In the genomic region with DNA sequence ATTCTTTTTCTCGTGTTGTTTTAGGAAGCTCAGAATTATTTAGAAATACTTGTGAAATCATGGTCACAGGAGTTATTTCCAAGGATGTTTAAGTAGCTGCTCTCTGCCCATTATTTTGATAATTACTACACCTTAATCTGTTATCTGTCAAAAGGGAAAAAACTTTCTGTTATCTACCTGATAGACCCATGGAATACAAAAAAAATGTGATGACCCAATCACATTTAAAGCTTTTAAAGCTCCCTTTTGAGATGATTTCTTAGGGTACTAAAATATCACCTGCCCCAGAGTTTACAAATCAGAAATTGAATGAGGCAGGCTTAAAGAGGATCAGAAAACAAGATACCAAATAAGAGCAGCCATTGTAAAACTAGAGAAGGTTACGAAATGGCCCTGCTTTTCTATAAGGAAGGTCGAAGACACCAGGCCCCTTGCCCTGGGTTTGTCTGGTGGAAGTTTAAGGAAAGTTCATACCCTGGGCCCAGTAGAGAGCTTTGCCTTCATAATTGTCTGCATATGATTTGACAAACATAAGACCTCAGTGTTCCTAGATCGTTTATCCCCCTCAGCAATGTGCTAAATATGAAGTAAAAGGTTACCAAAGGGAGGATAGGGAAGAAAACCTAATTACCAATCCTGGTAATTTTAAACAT, we compare ENCODE assay signal across 16 cellular contexts.
DNase-seq lines count a peak whose midpoint lies in the region; ATAC-seq and TF ChIP-seq lines count a peak whose summit lies in the region.
"Had no signal": no experiment of that assay in that cellular context is flagged by ENCODE, and none has a peak within 500 bp of the region (broad histone marks: within the 10 kb centered on the region; RNA-seq: fewer than 3 reads in every experiment).

No MANE protein-coding gene starts in this region.

- H3K4me1 ChIP-seq in adipocyte (ENCODE audit: control insufficient read depth, insufficient read depth, low read length) (peaks cover 39% of the 10 kb centered on the region), upper lobe of left lung (peaks cover 45 to 60% (median 58%) of the 10 kb centered on the region in 4 donors)

- H3K36me3 Mint-ChIP-seq in activated T-cell treated with anti-CD3 and anti-CD28 coated beads, Interleukin-2, amount 50 U/mL, for 72 hours (ENCODE audit: insufficient read depth in 2 of 2) = no peaks in the 10 kb centered on the region
- no peaks in the 10 kb centered on the region for H3K36me3 Mint-ChIP-seq in activated T-cell treated with anti-CD3 and anti-CD28 coated beads, Interleukin-2, amount 50 U/mL, for 24 hours (ENCODE audit: low read depth)
- H3K36me3 Mint-ChIP-seq in natural killer cell = no peaks in the 10 kb centered on the region
- H3K36me3 Mint-ChIP-seq: CD4-positive, alpha-beta memory T cell; T-cell had no signal

- no peak for ATAC-seq in activated T-cell treated with anti-CD3 and anti-CD28 coated beads, Interleukin-2, amount 50 U/mL, for 72 hours (replicated peaks in 1 of 2)
- ATAC-seq in natural killer cell = no peak
- ATAC-seq in upper lobe of left lung (ENCODE audit: low FRiP score in 2 of 2) = no peak
- no peak for ATAC-seq in HG02571 (IDR thresholded peaks at IDR 0.05; ENCODE audit: unreplicated experiment)
- ATAC-seq: activated CD4-positive, CD25-positive, alpha-beta regulatory T cell treated with anti-CD3 and anti-CD28 coated beads, Interleukin-2, amount 50 U/mL, for 24 hours; T-cell had no signal

- peak overlapping the region in 1 of 2 donors; percentile 44 for H3K4me3 Mint-ChIP-seq in activated T-cell treated with anti-CD3 and anti-CD28 coated beads, Interleukin-2, amount 50 U/mL, for 72 hours
- H3K4me3 Mint-ChIP-seq in activated T-cell treated with anti-CD3 and anti-CD28 coated beads, Interleukin-2, amount 50 U/mL, for 24 hours = no peak overlapping the region
- peak overlapping the region; percentile 9 for H3K4me3 Mint-ChIP-seq in natural killer cell
- H3K4me3 Mint-ChIP-seq: CD4-positive, alpha-beta memory T cell; T-cell had no signal

- no peaks in the 10 kb centered on the region for H3K27me3 Mint-ChIP-seq in activated T-cell treated with anti-CD3 and anti-CD28 coated beads, Interleukin-2, amount 50 U/mL, for 72 hours (ENCODE audit: low read depth)
- H3K27me3 Mint-ChIP-seq in activated T-cell treated with anti-CD3 and anti-CD28 coated beads, Interleukin-2, amount 50 U/mL, for 24 hours = no peaks in the 10 kb centered on the region
- no peaks in the 10 kb centered on the region for H3K27me3 Mint-ChIP-seq in natural killer cell (ENCODE audit: low read depth in 2 of 2)
- H3K27me3 Mint-ChIP-seq: CD4-positive, alpha-beta memory T cell; progenitor cell of endocrine pancreas; T-cell had no signal

- 75 to 83% methylated on average over 4 of the region's 4 CpGs for WGBS in upper lobe of left lung, 2 donors

- H3K9ac ChIP-seq in adipocyte (ENCODE audit: low read length) = peak overlapping the region; percentile 15

- TF ChIP-seq CTCF in natural killer cell (IDR thresholded peaks at IDR 0.05) = no peak
- TF ChIP-seq CTCF in upper lobe of left lung (IDR thresholded peaks at IDR 0.05) = no peak

- intact Hi-C loops in natural killer cell (cut with micrococcal nuclease) = loop anchor here (10.0 kb wide), 1 partner anchor 115 kb away; no protein-coding TSS in a partner anchor

- TF ChIP-seq EP300 in upper lobe of left lung (IDR thresholded peaks at IDR 0.05) = no peak

- H3K27me3 ChIP-seq in adipocyte (replicated peaks; ENCODE audit: control insufficient read depth, insufficient read depth, low read length) = no peaks in the 10 kb centered on the region
- H3K27me3 ChIP-seq in upper lobe of left lung = no peaks in the 10 kb centered on the region

- no peak for DNase-seq in activated T-cell treated with anti-CD3 and anti-CD28 coated beads, Interleukin-2, amount 50 U/mL, for 72 hours
- DNase-seq in activated T-cell treated with anti-CD3 and anti-CD28 coated beads, Interleukin-2, amount 50 U/mL, for 24 hours = no peak
- DNase-seq in adipocyte (ENCODE audit: low read depth) (no peak), natural killer cell (no peak), upper lobe of left lung (no peak), nucleus accumbens (lab: John Stamatoyannopoulos, UW) (no peak), NCI-H2107 (lab: John Stamatoyannopoulos, UW) (no peak)
- DNase-seq: activated CD8-positive, alpha-beta memory T cell treated with anti-CD3 and anti-CD28 coated beads, Interleukin-2, amount 50 U/mL, for 48 hours; CD4-positive, alpha-beta memory T cell; dermis blood vessel endothelial cell; NCI-H1092 treated with DMSO at 0.1 percent for 48 hours; NCI-H2227 treated with DMSO at 0.1 percent for 48 hours; T-cell had no signal

- peaks cover 18% of the 10 kb centered on the region for H3K4me1 Mint-ChIP-seq in activated T-cell treated with anti-CD3 and anti-CD28 coated beads, Interleukin-2, amount 50 U/mL, for 72 hours (ENCODE audit: low read depth)
- H3K4me1 Mint-ChIP-seq in activated T-cell treated with anti-CD3 and anti-CD28 coated beads, Interleukin-2, amount 50 U/mL, for 24 hours (ENCODE audit: low read depth) = peaks cover 9% of the 10 kb centered on the region
- H3K4me1 Mint-ChIP-seq in natural killer cell = peaks cover 37 to 41% of the 10 kb centered on the region in 2 donors

- H3K9me3 ChIP-seq in adipocyte (ENCODE audit: control insufficient read depth, low read length) (no peaks in the 10 kb centered on the region), upper lobe of left lung (no peaks in the 10 kb centered on the region)

- H3K27ac Mint-ChIP-seq in activated T-cell treated with anti-CD3 and anti-CD28 coated beads, Interleukin-2, amount 50 U/mL, for 72 hours = peak overlapping the region; percentile 85
- H3K27ac Mint-ChIP-seq in activated T-cell treated with anti-CD3 and anti-CD28 coated beads, Interleukin-2, amount 50 U/mL, for 24 hours = no peak overlapping the region
- H3K27ac Mint-ChIP-seq in natural killer cell = peak overlapping the region; percentile 93 to 94
- H3K27ac Mint-ChIP-seq: CD4-positive, alpha-beta memory T cell; progenitor cell of endocrine pancreas; T-cell had no signal

- no peaks in the 10 kb centered on the region for H3K9me3 Mint-ChIP-seq in activated T-cell treated with anti-CD3 and anti-CD28 coated beads, Interleukin-2, amount 50 U/mL, for 72 hours
- H3K9me3 Mint-ChIP-seq in activated T-cell treated with anti-CD3 and anti-CD28 coated beads, Interleukin-2, amount 50 U/mL, for 24 hours = no peaks in the 10 kb centered on the region
- no peaks in the 10 kb centered on the region for H3K9me3 Mint-ChIP-seq in natural killer cell
- H3K9me3 Mint-ChIP-seq: CD4-positive, alpha-beta memory T cell; T-cell had no signal

- H3K4me3 ChIP-seq in adipocyte (ENCODE audit: low read length) (no peak overlapping the region), upper lobe of left lung (no peak overlapping the region)

- no peak for TF ChIP-seq POLR2A in upper lobe of left lung (IDR thresholded peaks at IDR 0.05)

- no peaks in the 10 kb centered on the region for H3K36me3 ChIP-seq in adipocyte (ENCODE audit: control insufficient read depth, insufficient read depth, low read length, severe bottlenecking)
- no peaks in the 10 kb centered on the region for H3K36me3 ChIP-seq in upper lobe of left lung

- H3K27ac ChIP-seq in upper lobe of left lung = peak overlapping the region; percentile 74 to 82 (median 80)
